In the genomic region with DNA sequence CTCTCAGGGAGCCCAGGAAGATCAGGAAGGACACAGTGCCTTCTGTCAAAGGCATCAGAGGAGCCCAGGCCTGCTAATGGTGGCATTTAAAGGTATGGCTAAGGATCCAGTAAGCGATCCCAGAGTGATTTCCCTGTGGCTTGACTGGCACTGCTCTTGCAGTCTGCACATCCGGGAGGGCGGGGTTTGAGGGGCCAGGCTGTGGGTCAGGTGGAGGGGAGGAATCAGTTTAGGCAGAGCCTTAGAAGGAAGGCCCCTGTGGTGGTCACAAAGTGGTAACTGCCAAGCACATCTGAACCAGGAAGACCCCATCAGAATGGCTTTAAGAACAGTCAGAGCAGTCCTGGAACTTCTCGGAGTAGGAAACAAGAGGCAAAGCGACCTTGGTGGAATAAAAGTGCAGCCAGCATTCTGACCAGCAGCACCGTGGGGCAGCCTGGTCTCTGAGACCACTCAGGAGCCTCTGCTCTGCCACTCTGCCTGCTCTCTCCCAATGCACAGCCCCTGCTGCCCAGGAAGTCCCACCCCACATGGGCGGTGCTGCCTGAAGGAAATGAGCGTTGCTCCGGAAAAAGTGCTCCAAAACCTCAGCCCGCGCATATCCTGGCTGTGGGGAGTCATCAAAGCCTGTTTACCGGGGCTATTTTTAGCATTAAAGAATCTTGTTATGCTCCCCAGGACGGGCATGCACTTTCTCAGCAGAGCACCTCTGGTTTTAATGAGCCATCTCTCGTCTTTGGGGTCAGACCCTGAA, we compare ENCODE assay signal across 8 cellular contexts.
DNase-seq lines count a peak whose midpoint lies in the region; TF ChIP-seq lines count a peak whose summit lies in the region.

No MANE protein-coding gene starts in this region.

- H3K9ac ChIP-seq in Loucy (ENCODE audit: low read depth, low read length, poor library complexity, severe bottlenecking), result peak overlapping the region; percentile 71

- H3K36me3 ChIP-seq in Loucy (ENCODE audit: insufficient read depth, low read length), result peaks cover 20% of the 10 kb centered on the region; the same call in 1 of the 2 replicates
- no peaks in the 10 kb centered on the region for H3K36me3 ChIP-seq in WERI-Rb-1

- peaks cover 22% of the 10 kb centered on the region for H3F3A ChIP-seq in Loucy (ENCODE audit: low read depth)

- no peaks in the 10 kb centered on the region for H3K27me3 ChIP-seq in Loucy (ENCODE audit: insufficient read depth, low read length, poor library complexity, severe bottlenecking)
- H3K27me3 ChIP-seq in layer of hippocampus (ENCODE audit: control insufficient read depth, insufficient read depth, low read length), result no peaks in the 10 kb centered on the region
- no peaks in the 10 kb centered on the region for H3K27me3 ChIP-seq in WERI-Rb-1 (ENCODE audit: insufficient read depth, low read depth, severe bottlenecking)

- peaks cover 16% of the 10 kb centered on the region; the same call in 1 of the 2 replicates for H3K79me2 ChIP-seq in Loucy (ENCODE audit: insufficient read depth, low read length)

- H2AFZ ChIP-seq in Loucy (ENCODE audit: low read length), result peak overlapping the region; percentile 40; the same call in 1 of the 2 replicates

- H3K4me1 ChIP-seq in Loucy (ENCODE audit: insufficient read depth, low read length, poor library complexity, severe bottlenecking), result peaks cover 81% of the 10 kb centered on the region

- no peaks in the 10 kb centered on the region for H3K9me2 ChIP-seq in Loucy (replicated peaks; ENCODE audit: low read depth, low read length)

- TF ChIP-seq CTCF in Loucy (conservative IDR thresholded peaks at IDR 0.05; ENCODE audit: low read length) (no peak), WERI-Rb-1 (IDR thresholded peaks at IDR 0.05; ENCODE audit: low read depth, low read length) (no peak)

- DNase-seq in activated T-helper 1 cell treated with Interleukin-2 at 50 U/mL for 16 hours (ENCODE audit: low read depth) (peak; percentile 59), NCI-H146 (lab: John Stamatoyannopoulos, UW) (no peak), WERI-Rb-1 (no peak), HPDE6-E6E7 (ENCODE audit: extremely low spot score) (no peak), ecto neural progenitor cell (ENCODE audit: low spot score) (no peak)
- peak; percentile 47 for DNase-seq in stimulated activated CD8-positive, alpha-beta memory T cell treated with anti-CD3 and anti-CD28 coated beads, Interleukin-12 subunit alpha, Interleukin-12 subunit beta, amount 100 ng/mL, for 24 hours (ENCODE audit: extremely low read depth)

- peak overlapping the region; percentile 69 for H3K4me3 ChIP-seq in Loucy (ENCODE audit: low read length, poor library complexity, severe bottlenecking)
- no peak overlapping the region for H3K4me3 ChIP-seq in WERI-Rb-1 (ENCODE audit: low read depth, low read length)

- peak overlapping the region; percentile 74 for H3K4me2 ChIP-seq in Loucy (ENCODE audit: low read depth, low read length, poor library complexity, severe bottlenecking)

- H4K20me1 ChIP-seq in Loucy (ENCODE audit: insufficient read depth, low read length, poor library complexity, severe bottlenecking), result no peaks in the 10 kb centered on the region

- H3K27ac ChIP-seq in layer of hippocampus (ENCODE audit: low read depth, low read length) (peak overlapping the region; percentile 59), WERI-Rb-1 (no peak overlapping the region)

- H3K9me3 ChIP-seq in Loucy (ENCODE audit: insufficient read depth, low read depth, low read length), result no peaks in the 10 kb centered on the region
- H3K9me3 ChIP-seq in WERI-Rb-1 (ENCODE audit: severe bottlenecking), result no peaks in the 10 kb centered on the region

Comparison
In these comparisons a context has a peak if more than half of its experiments do, and no peak if none do; other contexts are left out.
1. DNase-seq: peak in activated T-helper 1 cell treated with Interleukin-2 at 50 U/mL for 16 hours (single experiment) and stimulated activated CD8-positive, alpha-beta memory T cell treated with anti-CD3 and anti-CD28 coated beads, Interleukin-12 subunit alpha, Interleukin-12 subunit beta, amount 100 ng/mL, for 24 hours (single experiment); none in NCI-H146 (single experiment), WERI-Rb-1 (single experiment), HPDE6-E6E7 (single experiment) and ecto neural progenitor cell (single experiment).